ENCODE assay signal across 8 cellular contexts in genomic region chr1:205918955-205919746, GRCh38. TPM values are rescaled to one million over a fixed set of nuclear protein-coding genes. Genes with fewer than 3 reads are reported as not detected.
DNase-seq lines count a peak whose midpoint lies in the region; ATAC-seq, FAIRE-seq and TF ChIP-seq lines count a peak whose summit lies in the region.

No MANE protein-coding gene starts in this region.

- H3K4me1 ChIP-seq in KMS-11 (ENCODE audit: low read depth, poor library complexity, severe bottlenecking), result no peaks in the 10 kb centered on the region
- peaks cover 5% of the 10 kb centered on the region; the same call in 1 of the 2 replicates for H3K4me1 ChIP-seq in Panc1 (ENCODE audit: control insufficient read depth, insufficient read depth, low read length)

- H3K4me1 Mint-ChIP-seq in activated T-cell treated with anti-CD3 and anti-CD28 coated beads, Interleukin-2, amount 50 U/mL, for 4 hours (ENCODE audit: low read depth), result no peaks in the 10 kb centered on the region

- no peaks in the 10 kb centered on the region for H3F3A ChIP-seq in neural cell (ENCODE audit: insufficient read depth, low read length, poor library complexity, severe bottlenecking)

- POLR2A ChIA-PET in Panc1 (lab: Charles Lee), result no interaction called here

- H3K36me3 ChIP-seq in KMS-11 (ENCODE audit: insufficient read depth) (no peaks in the 10 kb centered on the region), Panc1 (ENCODE audit: control insufficient read depth, insufficient read depth, low read length) (no peaks in the 10 kb centered on the region), neural cell (ENCODE audit: insufficient read depth, low read length) (no peaks in the 10 kb centered on the region)

- no peaks in the 10 kb centered on the region for H3K9me3 Mint-ChIP-seq in activated T-cell treated with anti-CD3 and anti-CD28 coated beads, Interleukin-2, amount 50 U/mL, for 4 hours

- TF ChIP-seq RAD21 in neural cell (conservative IDR thresholded peaks at IDR 0.05), result peak; percentile 88

- TF ChIP-seq EP300 in neural cell (conservative IDR thresholded peaks at IDR 0.05; ENCODE audit: poor library complexity, severe bottlenecking), result no peak

- H3K9me2 ChIP-seq in neural cell (ENCODE audit: insufficient read depth, low read length), result no peaks in the 10 kb centered on the region

- ATAC-seq in Panc1, result peak; percentile 94
- ATAC-seq in activated T-cell treated with anti-CD3 and anti-CD28 coated beads, Interleukin-2, amount 50 U/mL, for 4 hours, result peak; percentile 82 to 86
- no peak for ATAC-seq in GM18519 (IDR thresholded peaks at IDR 0.05; ENCODE audit: low FRiP score, unreplicated experiment)

- in situ Hi-C loops in Panc1 (cut with HindIII; ENCODE audit: low pct_unique_long_range_greater_than_20kb, low sequenced_read_pairs), result no loop called here

- peak; percentile 33 for FAIRE-seq in G401.6 (lab: Jason Lieb, UNC)

- CTCF ChIA-PET in Panc1 (lab: Charles Lee), result interaction anchor here (0.6 to 6.3 kb wide), 10 partner anchors 12 to 262 kb away, joined by 3 to 116 read pairs (median 4); no protein-coding TSS in a partner anchor

- H4K20me1 ChIP-seq in KMS-11 (ENCODE audit: insufficient read depth) (no peaks in the 10 kb centered on the region), neural cell (ENCODE audit: insufficient read depth) (no peaks in the 10 kb centered on the region)

- no peak overlapping the region for H3K4me3 ChIP-seq in KMS-11 (IDR thresholded peaks at IDR 0.05; ENCODE audit: insufficient read depth, low read depth, low read length)
- no peak overlapping the region for H3K4me3 ChIP-seq in Panc1 (ENCODE audit: low read depth in 2 of 2, low read length in 2 of 2)
- no peak overlapping the region for H3K4me3 ChIP-seq in fibroblast of mammary gland (ENCODE audit: control insufficient read depth, low read depth, low read length)
- H3K4me3 ChIP-seq in neural cell (ENCODE audit: low read length), result no peak overlapping the region

- peak; percentile 99 for TF ChIP-seq CTCF in KMS-11 (conservative IDR thresholded peaks at IDR 0.05; ENCODE audit: low read depth, low read length)
- TF ChIP-seq CTCF in Panc1 (IDR thresholded peaks at IDR 0.05), result peak; percentile 88
- TF ChIP-seq CTCF in fibroblast of mammary gland (conservative IDR thresholded peaks at IDR 0.05; ENCODE audit: control insufficient read depth, insufficient read depth, low read depth, low read length), result peak; percentile 95
- TF ChIP-seq CTCF in neural cell (IDR thresholded peaks at IDR 0.05; ENCODE audit: poor library complexity, severe bottlenecking), result peak; percentile 93

- no TSS peak for BruUV-seq in Panc1 (replicated peaks; lab: Mats Ljungman, UMichigan)

- DNase-seq in Panc1 (ENCODE audit: low read depth, low spot score), result peak; percentile 69
- peak; percentile 62 for DNase-seq in activated T-cell treated with anti-CD3 and anti-CD28 coated beads, Interleukin-2, amount 50 U/mL, for 4 hours
- peak; percentile 88 for DNase-seq in fibroblast of mammary gland (ENCODE audit: low read depth)
- DNase-seq in stimulated activated naive CD4-positive, alpha-beta T cell treated with Interleukin-2 at 50 U/mL for 16 hours (lab: John Stamatoyannopoulos, UW), result peak; percentile 51

- no peak overlapping the region for H3K4me3 Mint-ChIP-seq in activated T-cell treated with anti-CD3 and anti-CD28 coated beads, Interleukin-2, amount 50 U/mL, for 4 hours

- H3K27ac ChIP-seq in KMS-11 (no peak overlapping the region), Panc1 (ENCODE audit: low read length) (no peak overlapping the region), neural cell (ENCODE audit: low read length) (no peak overlapping the region)

- H3K9me3 ChIP-seq in Panc1 (ENCODE audit: control insufficient read depth, insufficient read depth, low read depth, low read length), result no peaks in the 10 kb centered on the region
- no peaks in the 10 kb centered on the region for H3K9me3 ChIP-seq in neural cell (ENCODE audit: low read length)

- H2AFZ ChIP-seq in KMS-11 (ENCODE audit: low read depth), result no peak overlapping the region; the same call in 1 of the 2 replicates
- H2AFZ ChIP-seq in neural cell (ENCODE audit: low read depth, low read length), result no peak overlapping the region

- H3K79me2 ChIP-seq in KMS-11 (ENCODE audit: insufficient read depth, low read depth), result no peaks in the 10 kb centered on the region
- H3K79me2 ChIP-seq in neural cell (replicated peaks; ENCODE audit: insufficient read depth, low read length), result no peaks in the 10 kb centered on the region

- H3K9ac ChIP-seq in KMS-11, result no peak overlapping the region
- H3K9ac ChIP-seq in neural cell (ENCODE audit: low read length), result no peak overlapping the region

- H3K4me2 ChIP-seq in KMS-11 (no peak overlapping the region), neural cell (ENCODE audit: low read length) (no peak overlapping the region)

- intact Hi-C loops in Panc1 (cut with micrococcal nuclease; ENCODE audit: unreplicated experiment), result loop anchor here (1.0 to 5.0 kb wide), 2 partner anchors 58 to 188 kb away; no protein-coding TSS in a partner anchor

- H3K27me3 ChIP-seq in KMS-11 (ENCODE audit: insufficient read depth, low read depth) (no peaks in the 10 kb centered on the region), Panc1 (ENCODE audit: control insufficient read depth, insufficient read depth, low read length) (no peaks in the 10 kb centered on the region), neural cell (ENCODE audit: insufficient read depth, low read depth, low read length) (no peaks in the 10 kb centered on the region)

- H3K36me3 Mint-ChIP-seq in activated T-cell treated with anti-CD3 and anti-CD28 coated beads, Interleukin-2, amount 50 U/mL, for 4 hours (ENCODE audit: insufficient read depth), result no peaks in the 10 kb centered on the region

- H3K27me3 Mint-ChIP-seq in activated T-cell treated with anti-CD3 and anti-CD28 coated beads, Interleukin-2, amount 50 U/mL, for 4 hours (ENCODE audit: low read depth), result peaks cover 7% of the 10 kb centered on the region

TF ChIP-seq in neural cell, 6 proteins besides CTCF, POLR2A, EP300 and RAD21:
- TF ChIP-seq SMC3 (conservative IDR thresholded peaks at IDR 0.05; ENCODE audit: poor library complexity), result peak; percentile 92
- no peak for TF ChIP-seq TAF1 (IDR thresholded peaks at IDR 0.05; ENCODE audit: low read depth)
- TF ChIP-seq MXI1 (conservative IDR thresholded peaks at IDR 0.05; ENCODE audit: poor library complexity, severe bottlenecking), result no peak
- TF ChIP-seq REST (IDR thresholded peaks at IDR 0.05; ENCODE audit: borderline replicate concordance), result no peak

RNA-seq across cellular contexts. Expression of gene SLC26A9, which starts 24.1 kb away (rescaled TPM):
- not detected for total RNA-seq in Panc1 (2021; ENCODE audit: unreplicated experiment)
- polyA plus RNA-seq in Panc1 (2012; ENCODE audit: insufficient read length), result not detected
- not detected for total RNA-seq in activated T-cell treated with anti-CD3 and anti-CD28 coated beads, Interleukin-2, amount 50 U/mL, for 4 hours
- polyA plus RNA-seq in neural cell, result not detected in 2 replicates
- polyA minus RNA-seq in neural cell, result not detected in 2 replicates
